In the genomic region with DNA sequence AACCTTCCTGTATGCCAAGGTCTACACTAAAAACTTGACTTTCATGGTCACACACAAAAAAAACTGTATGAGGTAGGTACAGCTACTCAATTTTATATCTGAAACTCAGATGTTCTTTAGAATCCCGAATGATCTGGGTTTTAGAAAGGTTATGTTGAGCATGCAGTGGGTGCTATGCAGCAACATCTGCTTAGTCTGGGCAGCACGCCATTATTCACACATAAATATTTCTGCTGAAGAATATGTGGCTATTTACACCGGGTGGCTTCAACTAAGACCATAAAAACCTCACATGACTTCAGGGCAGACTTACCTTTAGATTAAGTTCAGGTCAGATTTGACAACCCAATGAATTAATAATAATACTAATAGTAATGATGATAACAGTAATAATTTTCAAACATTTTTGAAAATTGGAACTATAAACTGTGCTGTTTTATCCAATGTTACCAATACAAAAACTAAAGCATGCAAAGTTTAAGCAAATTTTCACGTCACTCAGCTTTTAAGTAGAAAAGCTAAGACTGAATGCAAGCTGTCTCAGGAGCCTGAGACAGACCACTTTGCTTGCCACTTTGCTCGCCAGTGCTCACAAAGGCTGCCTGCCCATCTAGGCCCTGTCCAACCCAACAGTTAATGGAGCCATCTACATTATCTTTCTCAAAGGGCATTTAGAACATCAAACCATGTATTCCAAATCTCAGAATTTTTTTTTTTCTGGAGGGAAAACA, we compare ENCODE assay signal across 16 cellular contexts.
"Had no signal": no experiment of that assay in that cellular context is flagged by ENCODE, and none has a peak within 500 bp of the region (broad histone marks: within the 10 kb centered on the region; RNA-seq: fewer than 3 reads in every experiment).

No MANE protein-coding gene starts in this region.

- H3K9me3 ChIP-seq: body of pancreas, thyroid gland, uterus had no signal

- H3K27me3 ChIP-seq: body of pancreas, thyroid gland, uterus had no signal

- H3K4me3 ChIP-seq: body of pancreas, smooth muscle cell, thyroid gland, uterus had no signal

- H3K36me3 ChIP-seq: thyroid gland, uterus had no signal

- DNase-seq: activated CD4-positive, alpha-beta T cell treated with anti-CD3 and anti-CD28 coated beads, Interleukin-2, amount 10 ng/mL, durations not matched to agents 7 days and 5 days; activated CD4-positive, CD25-positive, alpha-beta regulatory T cell; activated naive CD4-positive, alpha-beta T cell treated with anti-CD3 and anti-CD28 coated beads, Interleukin-2, amount 10 ng/mL, durations not matched to agents 7 days and 5 days; activated T-cell treated with anti-CD3 and anti-CD28 coated beads for 4 hours; amniotic stem cell; body of pancreas; dermis blood vessel endothelial cell; erythroblast; foreskin melanocyte; head of caudate nucleus; naive thymus-derived CD4-positive, alpha-beta T cell; right cardiac atrium; thyroid gland; uterus had no signal

- H3K4me1 ChIP-seq: body of pancreas, thyroid gland, uterus had no signal

- ATAC-seq: body of pancreas; naive thymus-derived CD4-positive, alpha-beta T cell; right cardiac atrium; stimulated activated effector memory CD8-positive, alpha-beta T cell treated with anti-CD3 and anti-CD28 coated beads, Interleukin-12 subunit alpha, Interleukin-12 subunit beta, amount 100 ng/mL, for 72 hours had no signal
